12 cellular contexts compared by ENCODE assay signal in genomic region chr16:81456523-81457325, GRCh38. TPM values are rescaled to one million over a fixed set of nuclear protein-coding genes. Genes with fewer than 3 reads are reported as not detected.
DNase-seq lines count a peak whose midpoint lies in the region; ATAC-seq, FAIRE-seq and TF ChIP-seq lines count a peak whose summit lies in the region.
"Had no signal": no experiment of that assay in that cellular context is flagged by ENCODE, and none has a peak within 500 bp of the region (broad histone marks: within the 10 kb centered on the region; RNA-seq: fewer than 3 reads in every experiment).

No MANE protein-coding gene starts in this region.

- H4K20me1 ChIP-seq in GM23338 (replicated peaks; ENCODE audit: insufficient read depth) (peaks cover 47% of the 10 kb centered on the region), HepG2 (ENCODE audit: insufficient read depth, low read length) (peaks cover 88% of the 10 kb centered on the region), GM23248 (ENCODE audit: insufficient read depth) (peaks cover 6% of the 10 kb centered on the region)

- H3K9me2 ChIP-seq in GM23338 (ENCODE audit: insufficient read depth) = no peaks in the 10 kb centered on the region
- no peaks in the 10 kb centered on the region for H3K9me2 ChIP-seq in GM23248 (ENCODE audit: insufficient read depth)

- BruUV-seq in HepG2 (replicated peaks; lab: Mats Ljungman, UMichigan) = TSS peak; percentile 69

- H3K4ac ChIP-seq in trophoblast cell (ENCODE audit: low read depth, low read length) = peak overlapping the region; percentile 4

- H3K79me1 ChIP-seq in trophoblast cell (ENCODE audit: low read length) = no peaks in the 10 kb centered on the region

- intact Hi-C loops in activated CD8-positive, alpha-beta T cell treated with anti-CD3 and anti-CD28 coated beads for 36 hours (cut with micrococcal nuclease) = no loop called here
- intact Hi-C loops in HepG2 (cut with micrococcal nuclease; ENCODE audit: unreplicated experiment) (loop anchor here (2.0 kb wide), 2 partner anchors 78 to 92 kb away; no protein-coding TSS in a partner anchor), posterior cingulate gyrus (cut with DNase I) (loop anchor here (10.0 kb wide), 1 partner anchor 98 kb away; no protein-coding TSS in a partner anchor)

- TF ChIP-seq POLR2A in HepG2 (IDR thresholded peaks at IDR 0.05; ENCODE audit: insufficient read depth in 1 of 2, low read depth in 2 of 2, low read length in 2 of 2) = peak; percentile 62 to 63; a peak in 3 of 4 replicates

- H4K91ac ChIP-seq in trophoblast cell (ENCODE audit: low read depth, low read length) = no peak overlapping the region

- in situ Hi-C loops in HepG2 (cut with HindIII; ENCODE audit: extremely low pct_ligation_motif_present, low pct_unique_long_range_greater_than_20kb) (no loop called here), GM23248 (cut with MboI) (no loop called here)

- peaks cover 13% of the 10 kb centered on the region for H3K27me3 Mint-ChIP-seq in GM23338 (ENCODE audit: insufficient read depth, low read depth, poor library complexity)
- H3K27me3 Mint-ChIP-seq in activated CD8-positive, alpha-beta T cell treated with anti-CD3 and anti-CD28 coated beads for 36 hours = no peaks in the 10 kb centered on the region
- H3K27me3 Mint-ChIP-seq: activated naive CD4-positive, alpha-beta T cell treated with anti-CD3 and anti-CD28 coated beads, Interleukin-2, amount 10 ng/mL, durations not matched to agents 7 days and 5 days had no signal

- H3K27ac ChIP-seq in GM23338 (ENCODE audit: low read depth) (no peak overlapping the region), HepG2 (ENCODE audit: extremely low read length, insufficient read depth, low read length) (peak overlapping the region; percentile 70), trophoblast cell (ENCODE audit: low read depth, low read length) (no peak overlapping the region), GM23248 (no peak overlapping the region)
- H3K27ac ChIP-seq: PC-9 had no signal

- peak overlapping the region; percentile 70 for H3K27ac Mint-ChIP-seq in GM23338
- H3K27ac Mint-ChIP-seq in activated CD8-positive, alpha-beta T cell treated with anti-CD3 and anti-CD28 coated beads for 36 hours = peak overlapping the region; percentile 9
- H3K27ac Mint-ChIP-seq: activated naive CD4-positive, alpha-beta T cell treated with anti-CD3 and anti-CD28 coated beads, Interleukin-2, amount 10 ng/mL, durations not matched to agents 7 days and 5 days had no signal

- no peak overlapping the region for H3K4me3 ChIP-seq in GM23338
- H3K4me3 ChIP-seq in HepG2 (replicated peaks in 1 of 3; ENCODE audit: insufficient read depth in 1 of 3, low read depth in 2 of 3, low read length in 3 of 3) = peak overlapping the region in 1 of 3 experiments; percentile 42; a peak in 3 of 6 replicates
- H3K4me3 ChIP-seq in trophoblast cell (ENCODE audit: low read depth, low read length) = no peak overlapping the region
- H3K4me3 ChIP-seq in GM23248 = no peak overlapping the region
- H3K4me3 ChIP-seq: esophagus squamous epithelium, PC-9 had no signal

- H3K4me1 ChIP-seq in GM23338 (ENCODE audit: insufficient read depth) (peaks cover 17% of the 10 kb centered on the region), HepG2 (ENCODE audit: insufficient read depth, low read length) (peaks cover 100% of the 10 kb centered on the region), trophoblast cell (ENCODE audit: control insufficient read depth in 1 of 2, insufficient read depth in 2 of 2, low read length in 2 of 2) (peaks cover 10 to 22% of the 10 kb centered on the region in 2 experiments), GM23248 (ENCODE audit: insufficient read depth) (peaks cover 11% of the 10 kb centered on the region)

- no peak overlapping the region for H4K8ac ChIP-seq in trophoblast cell (ENCODE audit: low read depth, low read length)

- peaks cover 20% of the 10 kb centered on the region for H3K36me3 Mint-ChIP-seq in GM23338 (ENCODE audit: low read depth)
- peaks cover 19% of the 10 kb centered on the region for H3K36me3 Mint-ChIP-seq in activated CD8-positive, alpha-beta T cell treated with anti-CD3 and anti-CD28 coated beads for 36 hours (ENCODE audit: low read depth)

- H4K12ac ChIP-seq in trophoblast cell (ENCODE audit: low read depth, low read length) = no peak overlapping the region

- DNase-seq in GM23338 (ENCODE audit: low spot score) (no peak), HepG2 (ENCODE audit: low spot score) (peak; percentile 94), trophoblast cell (no peak), posterior cingulate gyrus (no peak), GM23248 (no peak), germinal center (ENCODE audit: low spot score) (no peak)
- DNase-seq in activated CD8-positive, alpha-beta T cell treated with anti-CD3 and anti-CD28 coated beads for 36 hours = no peak
- no peak for DNase-seq in stimulated activated naive CD4-positive, alpha-beta T cell (lab: John Stamatoyannopoulos, UW)
- DNase-seq: activated naive CD4-positive, alpha-beta T cell treated with anti-CD3 and anti-CD28 coated beads, Interleukin-2, amount 10 ng/mL, durations not matched to agents 7 days and 5 days; esophagus squamous epithelium; NCI-H510A treated with DMSO at 0.1 percent for 48 hours; PC-9 had no signal

- H3K79me2 ChIP-seq in GM23338 (replicated peaks; ENCODE audit: insufficient read depth) (peaks cover 100% of the 10 kb centered on the region), HepG2 (ENCODE audit: insufficient read depth, low read length) (peaks cover 98% of the 10 kb centered on the region), trophoblast cell (ENCODE audit: control insufficient read depth, insufficient read depth, low read length, poor library complexity) (peaks cover 41% of the 10 kb centered on the region), GM23248 (ENCODE audit: insufficient read depth) (peaks cover 100% of the 10 kb centered on the region)

- peak; percentile 88 for FAIRE-seq in HepG2 (lab: Jason Lieb, UNC)

- no peaks in the 10 kb centered on the region for H3K9me3 Mint-ChIP-seq in GM23338
- no peaks in the 10 kb centered on the region for H3K9me3 Mint-ChIP-seq in activated CD8-positive, alpha-beta T cell treated with anti-CD3 and anti-CD28 coated beads for 36 hours
- H3K9me3 Mint-ChIP-seq: activated naive CD4-positive, alpha-beta T cell treated with anti-CD3 and anti-CD28 coated beads, Interleukin-2, amount 10 ng/mL, durations not matched to agents 7 days and 5 days had no signal

- TF ChIP-seq CTCF in GM23338 (conservative IDR thresholded peaks at IDR 0.05; ENCODE audit: low read depth in 2 of 2) (no peak), HepG2 (CRISPR knock-in tag; IDR thresholded peaks at IDR 0.05) (peak; percentile 36)
- no peak for TF ChIP-seq CTCF in activated CD8-positive, alpha-beta T cell treated with anti-CD3 and anti-CD28 coated beads for 36 hours (IDR thresholded peaks at IDR 0.05)

- TF ChIP-seq EP300 in HepG2 (IDR thresholded peaks at IDR 0.05; ENCODE audit: low read depth in 2 of 2, low read length in 2 of 2) (peak; percentile 76 to 92; a peak in 3 of 4 replicates), HepG2 (CRISPR knock-in tag; IDR thresholded peaks at IDR 0.05; ENCODE audit: borderline replicate concordance) (peak; percentile 68; the same call in 1 of the 2 replicates)

- H2AFZ ChIP-seq in GM23338 (no peak overlapping the region), HepG2 (ENCODE audit: low read length) (no peak overlapping the region), trophoblast cell (ENCODE audit: insufficient read depth, low read length, poor library complexity) (no peak overlapping the region), GM23248 (no peak overlapping the region)
- H2AFZ ChIP-seq: PC-9 had no signal

- ATAC-seq in GM23338 = no peak
- no peak for ATAC-seq in activated CD8-positive, alpha-beta T cell treated with anti-CD3 and anti-CD28 coated beads for 36 hours
- ATAC-seq in HepG2 = peak; percentile 71

- H3K9ac ChIP-seq in HepG2 (ENCODE audit: insufficient read depth, low read depth, low read length) (peak overlapping the region; percentile 54), trophoblast cell (ENCODE audit: low read length) (no peak overlapping the region), GM23248 (no peak overlapping the region)

- TF ChIP-seq RAD21 in HepG2 (CRISPR knock-in tag; IDR thresholded peaks at IDR 0.05) = peak; percentile 66

- H3K36me3 ChIP-seq in GM23338 (ENCODE audit: insufficient read depth) (no peaks in the 10 kb centered on the region), HepG2 (replicated peaks in 1 of 2; ENCODE audit: control insufficient read depth in 1 of 2, insufficient read depth in 2 of 2, low read length in 2 of 2) (peaks cover 15 to 45% of the 10 kb centered on the region in 2 experiments), trophoblast cell (ENCODE audit: control insufficient read depth in 1 of 2, insufficient read depth in 2 of 2, low read length in 2 of 2) (peaks cover 40 to 42% of the 10 kb centered on the region in 2 experiments), GM23248 (ENCODE audit: low read depth) (no peaks in the 10 kb centered on the region)

- H3K18ac ChIP-seq in trophoblast cell (ENCODE audit: low read length) = no peak overlapping the region

- no peak overlapping the region for H3K14ac ChIP-seq in trophoblast cell (ENCODE audit: low read length)

- H3F3A ChIP-seq in GM23338 (replicated peaks; ENCODE audit: low read depth) (no peaks in the 10 kb centered on the region), GM23248 (ENCODE audit: insufficient read depth) (no peaks in the 10 kb centered on the region)

- no peak overlapping the region for H3K4me2 ChIP-seq in GM23338
- H3K4me2 ChIP-seq in HepG2 (ENCODE audit: low read depth, low read length) = peak overlapping the region; percentile 57
- H3K4me2 ChIP-seq in trophoblast cell (ENCODE audit: low read length) = no peak overlapping the region
- H3K4me2 ChIP-seq in GM23248 (ENCODE audit: unreplicated experiment) = no peak overlapping the region
- H3K4me2 ChIP-seq: PC-9 had no signal

- H3K4me3 Mint-ChIP-seq in GM23338 = no peak overlapping the region
- no peak overlapping the region for H3K4me3 Mint-ChIP-seq in activated CD8-positive, alpha-beta T cell treated with anti-CD3 and anti-CD28 coated beads for 36 hours
- H3K4me3 Mint-ChIP-seq: activated naive CD4-positive, alpha-beta T cell treated with anti-CD3 and anti-CD28 coated beads, Interleukin-2, amount 10 ng/mL, durations not matched to agents 7 days and 5 days had no signal

- H3K23ac ChIP-seq in trophoblast cell (ENCODE audit: low read length) = no peak overlapping the region

- peaks cover 51% of the 10 kb centered on the region for H3K4me1 Mint-ChIP-seq in GM23338
- peaks cover 47% of the 10 kb centered on the region for H3K4me1 Mint-ChIP-seq in activated CD8-positive, alpha-beta T cell treated with anti-CD3 and anti-CD28 coated beads for 36 hours (ENCODE audit: low read depth)

- H2AK5ac ChIP-seq in trophoblast cell (ENCODE audit: low read length) = no peak overlapping the region

- CTCF ChIA-PET in activated CD8-positive, alpha-beta T cell treated with anti-CD3 and anti-CD28 coated beads for 36 hours (lab: Charles Lee) = interaction anchor here (1.1 to 1.6 kb wide), 2 partner anchors 24 to 53 kb away, joined by 3 read pairs; no protein-coding TSS in a partner anchor
- CTCF ChIA-PET in HepG2 (lab: Yijun Ruan, JAX; ENCODE audit: low intra/inter-chr PET ratio, low total read pairs) = no interaction called here

- no peaks in the 10 kb centered on the region for H3K9me3 ChIP-seq in HepG2 (ENCODE audit: low read length)
- peaks cover 5% of the 10 kb centered on the region for H3K9me3 ChIP-seq in trophoblast cell (ENCODE audit: insufficient read depth, low read depth, low read length)
- H3K9me3 ChIP-seq in GM23248 (ENCODE audit: low read depth) = no peaks in the 10 kb centered on the region
- H3K9me3 ChIP-seq: esophagus squamous epithelium had no signal

- no peak overlapping the region for H2BK5ac ChIP-seq in trophoblast cell (ENCODE audit: low read depth, low read length, poor library complexity)

- H2BK12ac ChIP-seq in trophoblast cell (ENCODE audit: low read length) = no peak overlapping the region

- H2BK120ac ChIP-seq in trophoblast cell (ENCODE audit: insufficient read depth, low read length, poor library complexity) = no peak overlapping the region

- POLR2A ChIA-PET in activated CD8-positive, alpha-beta T cell treated with anti-CD3 and anti-CD28 coated beads for 36 hours (lab: Charles Lee) = interaction anchor here (0.9 to 1.2 kb wide), 2 partner anchors 13 to 25 kb away, joined by 3 to 5 read pairs; no protein-coding TSS in a partner anchor
- POLR2A ChIA-PET in HepG2 (lab: Yijun Ruan, JAX) = interaction anchor here (0.6 to 3.5 kb wide), 22 partner anchors 9 to 126 kb away, joined by 3 to 61 read pairs (median 4); no protein-coding TSS in a partner anchor

- no peaks in the 10 kb centered on the region for H3K27me3 ChIP-seq in GM23338 (ENCODE audit: insufficient read depth)
- H3K27me3 ChIP-seq in HepG2 (ENCODE audit: control insufficient read depth in 1 of 2, insufficient read depth in 2 of 2, low read length in 2 of 2) = no peaks in the 10 kb centered on the region
- no peaks in the 10 kb centered on the region for H3K27me3 ChIP-seq in trophoblast cell (ENCODE audit: insufficient read depth, low read length)
- no peaks in the 10 kb centered on the region for H3K27me3 ChIP-seq in GM23248 (replicated peaks; ENCODE audit: insufficient read depth)
- H3K27me3 ChIP-seq: esophagus squamous epithelium had no signal

- WGBS in HepG2 (ENCODE audit: low lambda C conversion rate) = 18% methylated on average over 17 of the region's 23 CpGs
- no CpG with 5 or more reads among the region's 23 CpGs for WGBS in trophoblast cell (ENCODE audit: extremely low coverage, insufficient coverage, insufficient read length)
- 95 to 97% methylated on average over 22 of the region's 23 CpGs for WGBS in GM23248 (ENCODE audit: low coverage in 1 of 2, low lambda C conversion rate in 2 of 2, missing lambda C conversion rate in 2 of 2), 2 experiments

RNA-seq across cellular contexts. Expression of gene CMIP, which starts 12.1 kb away (rescaled TPM):
- 49.8 and 62.3 TPM in 2 replicates for total RNA-seq in GM23338 (2014; rRNA removed; shearing (Covaris generic))
- polyA plus RNA-seq in GM23338 (2016; fragmentation: Nextera tagmentation; extraction: Ambion mirVana) (9.5 and 10.5 TPM in 2 replicates), HepG2 (2011; rRNA removed) (18.1 and 22.0 TPM in 2 replicates), GM23248 (2016; fragmentation: Nextera tagmentation; extraction: Ambion mirVana) (1.3 and 1.5 TPM in 2 replicates)
- 10 to 100 TPM; 37.6 to 38.5 TPM for total RNA-seq in activated CD8-positive, alpha-beta T cell treated with anti-CD3 and anti-CD28 coated beads for 36 hours
- 10.9 and 21.7 TPM in 2 replicates for total RNA-seq in HepG2 (2016; rRNA removed; fragmentation: Illumina TruSeq; extraction: Trizol)
- total RNA-seq in HepG2 (2016; cell fraction: cytosol; rRNA removed; fragmentation: Illumina TruSeq; extraction: Trizol; ENCODE audit: low read depth) = 3.5 and 4.6 TPM in 2 replicates
- 11.5 and 15.7 TPM in 2 replicates for total RNA-seq in HepG2 (2016; cell fraction: insoluble cytoplasmic fraction; rRNA removed; fragmentation: Illumina TruSeq; extraction: Trizol)
- total RNA-seq in HepG2 (2016; cell fraction: membrane; rRNA removed; fragmentation: Illumina TruSeq; extraction: Trizol) = 13.0 and 15.9 TPM in 2 replicates
- 23.3 and 29.3 TPM in 2 replicates for total RNA-seq in HepG2 (2016; cell fraction: nucleus; rRNA removed; fragmentation: Illumina TruSeq; extraction: Trizol)
- polyA plus RNA-seq in HepG2 (2011; cell fraction: cytosol; rRNA removed) = 17.3 and 20.7 TPM in 2 replicates
- polyA plus RNA-seq in HepG2 (2011; cell fraction: nucleus; rRNA removed) = 77.4 and 83.2 TPM in 2 replicates
- polyA plus RNA-seq in HepG2 (2012) = 74.4 and 83.5 TPM in 2 replicates
- polyA plus RNA-seq in HepG2 (2016; cell fraction: cytosol; fragmentation: Illumina TruSeq; extraction: Trizol; ENCODE audit: low read depth) = 3.4 and 3.8 TPM in 2 replicates
- 29.7 and 48.6 TPM in 2 replicates for polyA plus RNA-seq in HepG2 (2016; cell fraction: insoluble cytoplasmic fraction; fragmentation: Illumina TruSeq; extraction: Trizol; ENCODE audit: low read depth)
- polyA plus RNA-seq in HepG2 (2016; cell fraction: membrane; fragmentation: Illumina TruSeq; extraction: Trizol; ENCODE audit: low read depth) = 14.8 and 16.9 TPM in 2 replicates
- polyA plus RNA-seq in HepG2 (2016; cell fraction: nucleus; fragmentation: Illumina TruSeq; extraction: Trizol; ENCODE audit: insufficient read depth, low read depth) = 51.1 and 51.2 TPM in 2 replicates
- polyA minus RNA-seq in HepG2 (2011; rRNA and poly(A)+ RNA removed; ENCODE audit: low replicate concordance) = 16.6 and 71.5 TPM in 2 replicates
- 60.8 and 68.8 TPM in 2 replicates for polyA minus RNA-seq in HepG2 (2011; cell fraction: cytosol; rRNA and poly(A)+ RNA removed)
- polyA minus RNA-seq in HepG2 (2011; cell fraction: nucleus; rRNA and poly(A)+ RNA removed) = 61.9 and 63.1 TPM in 2 replicates
- 78.7 and 79.2 TPM in 2 replicates for polyA plus RNA-seq in trophoblast cell (2013)
- 7.8 and 9.5 TPM in 2 replicates for total RNA-seq in GM23248 (2014; rRNA removed; shearing (Covaris generic))
